Comparison of ENCODE assay signal across 10 cellular contexts in genomic region chr4:86939123-86939522, GRCh38. TPM values are rescaled to one million over a fixed set of nuclear protein-coding genes. Genes with fewer than 3 reads are reported as not detected.
DNase-seq lines count a peak whose midpoint lies in the region; ATAC-seq and TF ChIP-seq lines count a peak whose summit lies in the region.
"Had no signal": no experiment of that assay in that cellular context is flagged by ENCODE, and none has a peak within 500 bp of the region (broad histone marks: within the 10 kb centered on the region; RNA-seq: fewer than 3 reads in every experiment).

No MANE protein-coding gene starts in this region.

- H3K4me3 Mint-ChIP-seq in activated CD8-positive, alpha-beta memory T cell treated with anti-CD3 and anti-CD28 coated beads, Interleukin-2, amount 10 ng/mL, durations not matched to agents 7 days and 5 days = peak overlapping the region; percentile 35
- H3K4me3 Mint-ChIP-seq in activated CD4-positive, alpha-beta memory T cell treated with anti-CD3 and anti-CD28 coated beads, Interleukin-2, amount 10 ng/mL, durations not matched to agents 7 days and 5 days = peak overlapping the region; percentile 56
- H3K4me3 Mint-ChIP-seq in immature natural killer cell = peak overlapping the region; percentile 59 to 77 (median 70)

- intact Hi-C loops in tibial artery (cut with DNase I; ENCODE audit: low total_unique reads) = loop anchor here (5.0 kb wide), 1 partner anchor 68 kb away; no protein-coding TSS in a partner anchor

- peaks cover 0 to 65% (median 32%) of the 10 kb centered on the region in 4 donors for H3K4me1 ChIP-seq in tibial artery

- POLR2A ChIA-PET in activated CD4-positive, alpha-beta memory T cell treated with anti-CD3 and anti-CD28 coated beads, Interleukin-2, amount 10 ng/mL, durations not matched to agents 7 days and 5 days (lab: Charles Lee) = interaction anchor here (1.0 to 9.9 kb wide), 8 partner anchors 17 to 280 kb away, joined by 3 to 396 read pairs (median 4); no protein-coding TSS in a partner anchor

- no peaks in the 10 kb centered on the region for H3K27me3 Mint-ChIP-seq in activated CD8-positive, alpha-beta memory T cell treated with anti-CD3 and anti-CD28 coated beads, Interleukin-2, amount 10 ng/mL, durations not matched to agents 7 days and 5 days
- H3K27me3 Mint-ChIP-seq in activated CD4-positive, alpha-beta memory T cell treated with anti-CD3 and anti-CD28 coated beads, Interleukin-2, amount 10 ng/mL, durations not matched to agents 7 days and 5 days = no peaks in the 10 kb centered on the region
- H3K27me3 Mint-ChIP-seq in immature natural killer cell (ENCODE audit: low read depth in 3 of 3) = peaks cover 3 to 9% (median 6%) of the 10 kb centered on the region in 3 donors

- peaks cover 1% of the 10 kb centered on the region for H3K36me3 Mint-ChIP-seq in activated CD8-positive, alpha-beta memory T cell treated with anti-CD3 and anti-CD28 coated beads, Interleukin-2, amount 10 ng/mL, durations not matched to agents 7 days and 5 days
- H3K36me3 Mint-ChIP-seq in activated CD4-positive, alpha-beta memory T cell treated with anti-CD3 and anti-CD28 coated beads, Interleukin-2, amount 10 ng/mL, durations not matched to agents 7 days and 5 days (ENCODE audit: low read depth) = peaks cover 9% of the 10 kb centered on the region
- no peaks in the 10 kb centered on the region for H3K36me3 Mint-ChIP-seq in immature natural killer cell

- no peak for ATAC-seq in activated CD8-positive, alpha-beta memory T cell treated with anti-CD3 and anti-CD28 coated beads, Interleukin-2, amount 10 ng/mL, durations not matched to agents 7 days and 5 days
- ATAC-seq in HG02588 (IDR thresholded peaks at IDR 0.05; ENCODE audit: unreplicated experiment) = no peak

- peaks cover 47% of the 10 kb centered on the region for H3K4me1 Mint-ChIP-seq in activated CD8-positive, alpha-beta memory T cell treated with anti-CD3 and anti-CD28 coated beads, Interleukin-2, amount 10 ng/mL, durations not matched to agents 7 days and 5 days
- H3K4me1 Mint-ChIP-seq in activated CD4-positive, alpha-beta memory T cell treated with anti-CD3 and anti-CD28 coated beads, Interleukin-2, amount 10 ng/mL, durations not matched to agents 7 days and 5 days = peaks cover 52% of the 10 kb centered on the region
- peaks cover 56 to 66% of the 10 kb centered on the region in 2 donors for H3K4me1 Mint-ChIP-seq in immature natural killer cell

- H3K27ac ChIP-seq in tibial artery = peak overlapping the region; percentile 58 to 62

- no peaks in the 10 kb centered on the region for H3K9me3 Mint-ChIP-seq in activated CD8-positive, alpha-beta memory T cell treated with anti-CD3 and anti-CD28 coated beads, Interleukin-2, amount 10 ng/mL, durations not matched to agents 7 days and 5 days (ENCODE audit: low read depth)
- H3K9me3 Mint-ChIP-seq in activated CD4-positive, alpha-beta memory T cell treated with anti-CD3 and anti-CD28 coated beads, Interleukin-2, amount 10 ng/mL, durations not matched to agents 7 days and 5 days = no peaks in the 10 kb centered on the region
- H3K9me3 Mint-ChIP-seq in immature natural killer cell = no peaks in the 10 kb centered on the region

- DNase-seq in activated CD8-positive, alpha-beta memory T cell treated with anti-CD3 and anti-CD28 coated beads, Interleukin-2, amount 10 ng/mL, durations not matched to agents 7 days and 5 days = no peak
- no peak for DNase-seq in activated CD8-positive, alpha-beta memory T cell treated with anti-CD3 and anti-CD28 coated beads, Interleukin-2, amount 50 U/mL, for 48 hours
- no peak for DNase-seq in activated CD4-positive, alpha-beta memory T cell treated with anti-CD3 and anti-CD28 coated beads, Interleukin-2, amount 10 ng/mL, durations not matched to agents 7 days and 5 days
- peak in 1 of 3 donors; percentile 11 for DNase-seq in immature natural killer cell
- no peak for DNase-seq in tibial artery
- no peak for DNase-seq in DMS 273 treated with DMSO at 0.1 percent for 48 hours (lab: John Stamatoyannopoulos, UW)
- DNase-seq in COR-L47 (lab: John Stamatoyannopoulos, UW) = no peak
- DNase-seq: OCI-M1 had no signal

- H3K4me3 ChIP-seq in tibial artery = no peak overlapping the region

- no peaks in the 10 kb centered on the region for H3K36me3 ChIP-seq in tibial artery

- no peaks in the 10 kb centered on the region for H3K9me3 ChIP-seq in tibial artery

- TF ChIP-seq CTCF in tibial artery (IDR thresholded peaks at IDR 0.05) = no peak

- peak overlapping the region; percentile 78 for H3K27ac Mint-ChIP-seq in activated CD8-positive, alpha-beta memory T cell treated with anti-CD3 and anti-CD28 coated beads, Interleukin-2, amount 10 ng/mL, durations not matched to agents 7 days and 5 days
- H3K27ac Mint-ChIP-seq in activated CD4-positive, alpha-beta memory T cell treated with anti-CD3 and anti-CD28 coated beads, Interleukin-2, amount 10 ng/mL, durations not matched to agents 7 days and 5 days = peak overlapping the region; percentile 72
- H3K27ac Mint-ChIP-seq in immature natural killer cell = peak overlapping the region; percentile 73 to 92 (median 88)

- CTCF ChIA-PET in activated CD8-positive, alpha-beta memory T cell treated with anti-CD3 and anti-CD28 coated beads, Interleukin-2, amount 10 ng/mL, durations not matched to agents 7 days and 5 days (lab: Charles Lee) = interaction anchor here (0.8 to 6.2 kb wide), 5 partner anchors 9 to 154 kb away, joined by 3 to 53 read pairs (median 6); no protein-coding TSS in a partner anchor
- CTCF ChIA-PET in activated CD4-positive, alpha-beta memory T cell treated with anti-CD3 and anti-CD28 coated beads, Interleukin-2, amount 10 ng/mL, durations not matched to agents 7 days and 5 days (lab: Charles Lee) = interaction anchor here (0.7 to 6.7 kb wide), 6 partner anchors 12 to 153 kb away, joined by 3 to 107 read pairs (median 5); no protein-coding TSS in a partner anchor

- no peaks in the 10 kb centered on the region for H3K27me3 ChIP-seq in tibial artery

RNA-seq across cellular contexts. Expression of gene AFF1, which starts 4.3 kb away (rescaled TPM):
- 10 to 100 TPM; 42.3 to 67.5 TPM for total RNA-seq in activated CD8-positive, alpha-beta memory T cell treated with anti-CD3 and anti-CD28 coated beads, Interleukin-2, amount 10 ng/mL, durations not matched to agents 7 days and 5 days
- 10 to 100 TPM; 68.8 to 72.0 TPM for total RNA-seq in activated CD4-positive, alpha-beta memory T cell treated with anti-CD3 and anti-CD28 coated beads, Interleukin-2, amount 10 ng/mL, durations not matched to agents 7 days and 5 days
- 10 to 100 TPM; 10.1 to 35.3 (median 13.9) TPM for polyA plus RNA-seq in immature natural killer cell

RNA-seq across cellular contexts. Expression of gene C4orf36, which starts 46.9 kb away (rescaled TPM):
- not detected for total RNA-seq in activated CD8-positive, alpha-beta memory T cell treated with anti-CD3 and anti-CD28 coated beads, Interleukin-2, amount 10 ng/mL, durations not matched to agents 7 days and 5 days
- not detected for total RNA-seq in activated CD4-positive, alpha-beta memory T cell treated with anti-CD3 and anti-CD28 coated beads, Interleukin-2, amount 10 ng/mL, durations not matched to agents 7 days and 5 days
- under 1 TPM in 1 of 3 donors, not detected in 2; 0.18 TPM for polyA plus RNA-seq in immature natural killer cell
- total RNA-seq: glomerular endothelial cell had no signal
